ENCODE assay signal across 14 cellular contexts in genomic region chr1:186865253-186865652, GRCh38. TPM values are rescaled to one million over a fixed set of nuclear protein-coding genes. Genes with fewer than 3 reads are reported as not detected.
DNase-seq lines count a peak whose midpoint lies in the region; ATAC-seq and TF ChIP-seq lines count a peak whose summit lies in the region.
"Had no signal": no experiment of that assay in that cellular context is flagged by ENCODE, and none has a peak within 500 bp of the region (broad histone marks: within the 10 kb centered on the region; RNA-seq: fewer than 3 reads in every experiment).

No MANE protein-coding gene starts in this region.

- H3K27me3 ChIP-seq in spleen (replicated peaks in 1 of 7) (no peaks in the 10 kb centered on the region), MG63 (no peaks in the 10 kb centered on the region)

- TF ChIP-seq CTCF in spleen (IDR thresholded peaks at IDR 0.05 in 8 of 11, conservative IDR thresholded peaks at IDR 0.05 in 3 of 11), result no peak

- no peaks in the 10 kb centered on the region for H3K36me3 ChIP-seq in spleen
- peaks cover 3% of the 10 kb centered on the region; the same call in 1 of the 2 replicates for H3K36me3 ChIP-seq in MG63

- H3K9me3 ChIP-seq in spleen, result no peaks in the 10 kb centered on the region
- H3K9me3 ChIP-seq in MG63, result 0 out of 2 replicates have a peak, but pooled peaks cover 2% of the 10 kb centered on the region

- H3K4me3 ChIP-seq in spleen, result no peak overlapping the region
- H3K4me3 ChIP-seq in MG63, result no peak overlapping the region

- DNase-seq in activated naive CD8-positive, alpha-beta T cell treated with anti-CD3 and anti-CD28 coated beads for 36 hours, result no peak
- DNase-seq in spleen (no peak), NCI-H510A (lab: John Stamatoyannopoulos, UW) (no peak), MG63 (no peak)
- no peak for DNase-seq in stimulated activated naive CD4-positive, alpha-beta T cell treated with Interleukin-2 at 50 U/mL for 16 hours (lab: John Stamatoyannopoulos, UW)
- DNase-seq: activated CD8-positive, alpha-beta memory T cell treated with anti-CD3 and anti-CD28 coated beads, Interleukin-2, amount 50 U/mL, for 48 hours; DMS 273 treated with DMSO at 0.1 percent for 48 hours; H9; mammary epithelial cell; NCI-H69; retina had no signal

- intact Hi-C loops in spleen (cut with DNase I; ENCODE audit: low total_unique reads), result no loop called here

- H3K27ac Mint-ChIP-seq in activated naive CD8-positive, alpha-beta T cell treated with anti-CD3 and anti-CD28 coated beads for 36 hours, result peak overlapping the region; percentile 69
- H3K27ac Mint-ChIP-seq: H9 had no signal

- H3K9me3 Mint-ChIP-seq in activated naive CD8-positive, alpha-beta T cell treated with anti-CD3 and anti-CD28 coated beads for 36 hours, result peaks cover 2% of the 10 kb centered on the region
- H3K9me3 Mint-ChIP-seq: H9 had no signal

- no peaks in the 10 kb centered on the region for H3K36me3 Mint-ChIP-seq in activated naive CD8-positive, alpha-beta T cell treated with anti-CD3 and anti-CD28 coated beads for 36 hours

- TF ChIP-seq POLR2A in spleen (IDR thresholded peaks at IDR 0.05), result no peak

- H3K4me1 Mint-ChIP-seq in activated naive CD8-positive, alpha-beta T cell treated with anti-CD3 and anti-CD28 coated beads for 36 hours, result peaks cover 8% of the 10 kb centered on the region

- WGBS in spleen, 5 donors, result 46 to 55% (median 52%) methylated on average over 1 of the region's 1 CpG

- no peaks in the 10 kb centered on the region for H3K4me1 ChIP-seq in spleen

- H3K4me3 Mint-ChIP-seq in activated naive CD8-positive, alpha-beta T cell treated with anti-CD3 and anti-CD28 coated beads for 36 hours, result no peak overlapping the region
- H3K4me3 Mint-ChIP-seq: H9 had no signal

- ATAC-seq in GM18867 (IDR thresholded peaks at IDR 0.05; ENCODE audit: unreplicated experiment) (peak; percentile 88), GM21423 (IDR thresholded peaks at IDR 0.05; ENCODE audit: unreplicated experiment) (peak; percentile 88), HG03066 (IDR thresholded peaks at IDR 0.05; ENCODE audit: low read depth, unreplicated experiment) (peak; percentile 64)

- H3K27ac ChIP-seq in spleen, result no peak overlapping the region

- H3K27me3 Mint-ChIP-seq in activated naive CD8-positive, alpha-beta T cell treated with anti-CD3 and anti-CD28 coated beads for 36 hours, result peaks cover 17% of the 10 kb centered on the region

RNA-seq across cellular contexts. Expression of gene PLA2G4A, which starts 36.5 kb away (rescaled TPM):
- total RNA-seq in activated naive CD8-positive, alpha-beta T cell treated with anti-CD3 and anti-CD28 coated beads for 36 hours, result under 1 TPM; 0.37 to 0.48 TPM
- total RNA-seq in spleen, result 10 to 100 TPM in 1 of 7 donors, 1 to 10 TPM in 6; 4.6 to 11.6 (median 7.8) TPM
- 1 to 10 TPM; 1.2 to 2.7 (median 1.4) TPM for polyA plus RNA-seq in spleen
- 14.7 and 23.1 TPM in 2 replicates for total RNA-seq in MG63 (2014; rRNA removed; shearing (Covaris generic); ENCODE audit: low replicate concordance)
